Comparison of ENCODE assay signal across 22 cellular contexts in genomic region chr11:76263657-76264056, GRCh38. TPM values are rescaled to one million over a fixed set of nuclear protein-coding genes. Genes with fewer than 3 reads are reported as not detected.
"Had no signal": no experiment of that assay in that cellular context is flagged by ENCODE, and none has a peak within 500 bp of the region (broad histone marks: within the 10 kb centered on the region; RNA-seq: fewer than 3 reads in every experiment).

No MANE protein-coding gene starts in this region.

- H3K4me1 ChIP-seq: gastrocnemius medialis, parathyroid adenoma, SJSA1 had no signal

- H3K27me3 ChIP-seq: adrenal gland, gastrocnemius medialis, SJSA1 had no signal

- H3K36me3 ChIP-seq: adrenal gland, gastrocnemius medialis, SJSA1, WERI-Rb-1 had no signal

- H3K9me3 ChIP-seq: adrenal gland, gastrocnemius medialis, mucosa of descending colon, SJSA1 had no signal

- H3K4me3 ChIP-seq: adrenal gland, gastrocnemius medialis, mucosa of descending colon, SJSA1 had no signal

- H2AFZ ChIP-seq: parathyroid adenoma had no signal

- ATAC-seq: activated CD4-positive, alpha-beta T cell treated with anti-CD3 and anti-CD28 coated beads for 36 hours; activated CD8-positive, alpha-beta memory T cell treated with anti-CD3 and anti-CD28 coated beads, Interleukin-2, amount 10 ng/mL, durations not matched to agents 7 days and 5 days; effector memory CD8-positive, alpha-beta T cell; gastrocnemius medialis; left lobe of liver; mucosa of descending colon; naive thymus-derived CD4-positive, alpha-beta T cell; stimulated activated naive B cell treated with anti-CD40 and anti-IgM and Interleukin-4, amounts not matched to agents 10 μg/mL and 1 μg/mL and 100 μg/mL, for 72 hours had no signal

- DNase-seq: activated CD4-positive, alpha-beta memory T cell treated with anti-CD3 and anti-CD28 coated beads for 36 hours; activated CD4-positive, alpha-beta T cell treated with anti-CD3 and anti-CD28 coated beads for 36 hours; activated CD8-positive, alpha-beta memory T cell treated with anti-CD3 and anti-CD28 coated beads, Interleukin-2, amount 10 ng/mL, durations not matched to agents 7 days and 5 days; activated effector memory CD4-positive, alpha-beta T cell treated with Interleukin-2 at 50 U/mL for 16 hours; activated T-cell treated with anti-CD3 and anti-CD28 coated beads, Interleukin-2, amount 50 U/mL, for 24 hours; adrenal gland; central memory CD4-positive, alpha-beta T cell; cortex of kidney; effector memory CD8-positive, alpha-beta T cell; mammary epithelial cell; naive thymus-derived CD4-positive, alpha-beta T cell; stimulated activated CD4-positive, alpha-beta T cell treated with anti-CD3 and anti-CD28 coated beads, Interleukin-15, amount 100 ng/mL, for 24 hours; stimulated activated CD4-positive, alpha-beta T cell treated with anti-CD3 and anti-CD28 coated beads, Interleukin-4, amount 100 ng/mL, for 1 hour; stimulated activated naive B cell treated with anti-CD40 and anti-IgM and Interleukin-4, amounts not matched to agents 10 μg/mL and 1 μg/mL and 100 μg/mL, for 72 hours; trophoblast cell; WERI-Rb-1 had no signal

- H3K27ac ChIP-seq: adrenal gland, epithelial cell of prostate, parathyroid adenoma, SJSA1, WERI-Rb-1 had no signal

- H3K79me2 ChIP-seq: parathyroid adenoma had no signal

RNA-seq across cellular contexts. Expression of gene WNT11, which starts 57.4 kb away (rescaled TPM):
- total RNA-seq: activated CD4-positive, alpha-beta memory T cell treated with anti-CD3 and anti-CD28 coated beads for 36 hours; activated CD4-positive, alpha-beta T cell treated with anti-CD3 and anti-CD28 coated beads for 36 hours; SJSA1 had no signal
- polyA plus RNA-seq: mammary epithelial cell had no signal
